Comparison of ENCODE assay signal across 8 cellular contexts in the genomic region with DNA sequence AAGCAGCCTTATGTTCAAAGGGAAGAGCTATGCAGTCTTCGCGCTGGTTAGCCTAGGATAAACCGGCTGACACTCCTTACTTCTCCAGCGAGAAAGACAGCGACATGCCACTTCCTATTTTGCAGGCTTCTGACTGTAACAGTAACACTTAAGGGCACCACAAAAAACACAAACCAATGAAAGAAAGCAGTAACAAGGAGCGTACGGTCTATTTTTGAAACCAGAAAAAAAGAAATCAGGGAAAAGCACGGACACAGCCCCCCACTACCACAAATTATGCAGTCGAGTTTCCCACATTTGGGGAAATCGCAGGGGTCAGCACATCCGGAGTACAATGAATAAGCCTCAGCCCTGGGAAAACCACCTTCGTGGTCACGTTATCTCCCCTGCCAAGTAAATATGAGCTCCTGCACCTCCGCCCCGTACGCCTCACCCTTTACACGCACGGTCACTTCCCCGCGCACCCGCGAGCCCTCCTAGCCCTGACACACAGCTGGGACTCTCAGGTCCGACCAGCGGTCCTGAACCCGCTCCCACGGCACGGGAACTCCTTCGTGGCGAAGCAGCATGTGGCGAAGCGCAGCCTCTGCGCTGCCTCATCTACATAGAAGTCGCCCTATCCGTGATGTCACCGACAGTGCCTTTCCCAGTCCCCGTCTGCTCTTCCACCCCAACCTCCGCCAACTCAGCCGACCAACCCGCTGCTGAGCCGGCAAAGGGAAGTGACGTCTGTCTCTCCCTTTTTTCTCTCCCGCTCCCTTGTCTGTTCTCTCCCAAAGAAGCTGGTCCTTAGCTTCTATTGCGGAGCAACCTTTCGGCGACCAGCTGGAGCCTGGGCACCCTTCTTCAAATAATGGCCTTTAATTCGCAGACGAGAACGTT. TPM values are rescaled to one million over a fixed set of nuclear protein-coding genes. Genes with fewer than 3 reads are reported as not detected.
DNase-seq lines count a peak whose midpoint lies in the region; ATAC-seq and TF ChIP-seq lines count a peak whose summit lies in the region.

No MANE protein-coding gene starts in this region.

- peak overlapping the region; percentile 57 for H3K4me3 ChIP-seq in GM12865 (ENCODE audit: low read depth, low read length)
- H3K4me3 ChIP-seq in effector memory CD4-positive, alpha-beta T cell (ENCODE audit: insufficient read depth, low read depth, low read length, poor library complexity, severe bottlenecking), result peak overlapping the region; percentile 43

- peaks cover 5% of the 10 kb centered on the region for H3K4me1 ChIP-seq in effector memory CD4-positive, alpha-beta T cell (ENCODE audit: control insufficient read depth, insufficient read depth, low read length, poor library complexity, severe bottlenecking)

- no peak for TF ChIP-seq CTCF in GM12865 (IDR thresholded peaks at IDR 0.05; ENCODE audit: insufficient read depth, low read depth, low read length, missing control alignments)

- no peaks in the 10 kb centered on the region for H3K9me3 ChIP-seq in effector memory CD4-positive, alpha-beta T cell (ENCODE audit: control insufficient read depth, low read length)

- ATAC-seq in HG02798 (IDR thresholded peaks at IDR 0.05; ENCODE audit: poor library complexity, unreplicated experiment), result peak; percentile 73

- no peaks in the 10 kb centered on the region for H3K36me3 ChIP-seq in effector memory CD4-positive, alpha-beta T cell (ENCODE audit: control insufficient read depth, insufficient read depth, low read length)

- no peaks in the 10 kb centered on the region for H3K27me3 ChIP-seq in effector memory CD4-positive, alpha-beta T cell (replicated peaks; ENCODE audit: control insufficient read depth, insufficient read depth, low read length, poor library complexity, severe bottlenecking)

- peak overlapping the region; percentile 85 for H3K27ac ChIP-seq in effector memory CD4-positive, alpha-beta T cell (ENCODE audit: insufficient read depth, low read length, poor library complexity, severe bottlenecking)

- DNase-seq in GM12865 (ENCODE audit: low read depth) (peak; percentile 97), NCI-H460 (ENCODE audit: extremely low read depth, low read depth) (peak; percentile 97), medulla oblongata (ENCODE audit: extremely low spot score) (peak; percentile 96), NCI-H226 (no peak)
- peak; percentile 71 to 77 (median 71) for DNase-seq in activated CD8-positive, alpha-beta memory T cell treated with anti-CD3 and anti-CD28 coated beads for 48 hours (ENCODE audit: low read depth in 2 of 3, low spot score in 2 of 3)
- DNase-seq in effector memory CD4-positive, alpha-beta T cell, result peak; percentile 65 to 67 (median 66)
- peak; percentile 69 to 79 (median 72) for DNase-seq in stimulated activated CD4-positive, alpha-beta T cell treated with anti-CD3 and anti-CD28 coated beads, TNF-alpha, amount 100 ng/mL, for 48 hours (ENCODE audit: low read depth in 3 of 3)

RNA-seq across cellular contexts. Expression of a gene that starts 40.9 kb away (rescaled TPM):
- total RNA-seq in NCI-H460 (2014; rRNA removed; shearing (Covaris generic)), result not detected in 2 replicates
- polyA plus RNA-seq in NCI-H460 (2014; cell fraction: nucleus; rRNA removed), result not detected in 2 replicates
